8 cellular contexts compared by ENCODE assay signal in genomic region chr11:120079750-120080610, GRCh38. TPM values are rescaled to one million over a fixed set of nuclear protein-coding genes. Genes with fewer than 3 reads are reported as not detected.
A peak's percentile ranks its signal among the peaks of the same experiment; 100 is the strongest.
DNase-seq lines count a peak whose midpoint lies in the region; ATAC-seq, FAIRE-seq and TF ChIP-seq lines count a peak whose summit lies in the region.

No MANE protein-coding gene starts in this region.

- WGBS in HepG2 (ENCODE audit: low lambda C conversion rate): 23% methylated on average over 18 of the region's 18 CpGs
- 49 to 72% (median 64%) methylated on average over 18 of the region's 18 CpGs for WGBS in small intestine, 3 donors

- no peak overlapping the region for H3K4me2 ChIP-seq in HepG2 (ENCODE audit: low read depth, low read length)

- H3K9me3 ChIP-seq in A673 (ENCODE audit: low read depth, low read length, poor library complexity, severe bottlenecking) (peaks cover 4% of the 10 kb centered on the region), HepG2 (ENCODE audit: low read length) (no peaks in the 10 kb centered on the region), small intestine (ENCODE audit: control insufficient read depth, low read depth) (no peaks in the 10 kb centered on the region)

- no peak overlapping the region for H3K9ac ChIP-seq in HepG2 (ENCODE audit: insufficient read depth, low read depth, low read length)

- H3K36me3 Mint-ChIP-seq in activated naive CD8-positive, alpha-beta T cell treated with anti-CD3 and anti-CD28 coated beads, Interleukin-2, amount 50 U/mL, for 24 hours (ENCODE audit: low read depth): peaks cover 13% of the 10 kb centered on the region

- TF ChIP-seq POLR2A in HepG2 (IDR thresholded peaks at IDR 0.05; ENCODE audit: insufficient read depth in 1 of 2, low read depth in 2 of 2, low read length in 2 of 2): no peak

- H3K4me1 Mint-ChIP-seq in activated naive CD8-positive, alpha-beta T cell treated with anti-CD3 and anti-CD28 coated beads, Interleukin-2, amount 50 U/mL, for 24 hours: no peaks in the 10 kb centered on the region

- FAIRE-seq in HepG2 (lab: Jason Lieb, UNC) (peak; percentile 43), small intestine (lab: Jason Lieb, UNC) (no peak)

- POLR2A ChIA-PET in A673 (lab: Charles Lee; ENCODE audit: low non-redundant PET): no interaction called here
- POLR2A ChIA-PET in HepG2 (lab: Yijun Ruan, JAX): no interaction called here

- intact Hi-C loops in A673 (cut with micrococcal nuclease; ENCODE audit: unreplicated experiment) (no loop called here), HepG2 (cut with micrococcal nuclease; ENCODE audit: unreplicated experiment) (loop anchor here (10.0 kb wide), 1 partner anchor 415 kb away; no protein-coding TSS in a partner anchor)

- in situ Hi-C loops in HepG2 (cut with HindIII; ENCODE audit: extremely low pct_ligation_motif_present, low pct_unique_long_range_greater_than_20kb): no loop called here

- H2AFZ ChIP-seq in HepG2 (ENCODE audit: low read length): no peak overlapping the region

- H3K4me3 Mint-ChIP-seq in activated naive CD8-positive, alpha-beta T cell treated with anti-CD3 and anti-CD28 coated beads, Interleukin-2, amount 50 U/mL, for 24 hours: no peak overlapping the region

- TF ChIP-seq RAD21 in HepG2 (CRISPR knock-in tag; IDR thresholded peaks at IDR 0.05): no peak; the same call in 1 of the 2 replicates

- H3K36me3 ChIP-seq in A673 (ENCODE audit: insufficient read depth, low read length, poor library complexity, severe bottlenecking) (no peaks in the 10 kb centered on the region), HepG2 (replicated peaks in 1 of 2; ENCODE audit: control insufficient read depth in 1 of 2, insufficient read depth in 2 of 2, low read length in 2 of 2) (no peaks in the 10 kb centered on the region), small intestine (ENCODE audit: control insufficient read depth in 2 of 2, insufficient read depth in 2 of 2, low read length in 2 of 2) (no peaks in the 10 kb centered on the region)

- H3K4me3 ChIP-seq in A673 (ENCODE audit: low read depth, low read length, poor library complexity, severe bottlenecking): no peak overlapping the region
- no peak overlapping the region for H3K4me3 ChIP-seq in HepG2 (replicated peaks in 1 of 3; ENCODE audit: insufficient read depth in 1 of 3, low read depth in 2 of 3, low read length in 3 of 3)
- H3K4me3 ChIP-seq in small intestine (ENCODE audit: low read depth in 1 of 2, low read length in 2 of 2): no peak overlapping the region

- H3K27me3 ChIP-seq in A673 (replicated peaks; ENCODE audit: insufficient read depth, low read depth, low read length, poor library complexity) (peaks cover 4% of the 10 kb centered on the region), HepG2 (ENCODE audit: control insufficient read depth in 1 of 2, insufficient read depth in 2 of 2, low read length in 2 of 2) (peaks cover 4 to 34% of the 10 kb centered on the region in 2 experiments; a peak in 4 of 5 replicates), small intestine (ENCODE audit: control insufficient read depth in 2 of 2, insufficient read depth in 2 of 2, low read length in 2 of 2) (no peaks in the 10 kb centered on the region)

- H3K27ac ChIP-seq in A673 (ENCODE audit: low read depth, low read length, poor library complexity, severe bottlenecking) (no peak overlapping the region), HepG2 (ENCODE audit: extremely low read length, insufficient read depth, low read length) (no peak overlapping the region), small intestine (ENCODE audit: low read depth in 1 of 2, low read length in 1 of 2) (no peak overlapping the region)

- no peaks in the 10 kb centered on the region for H3K9me3 Mint-ChIP-seq in activated naive CD8-positive, alpha-beta T cell treated with anti-CD3 and anti-CD28 coated beads, Interleukin-2, amount 50 U/mL, for 24 hours

- peak; percentile 46 for ATAC-seq in activated naive CD8-positive, alpha-beta T cell treated with anti-CD3 and anti-CD28 coated beads, Interleukin-2, amount 50 U/mL, for 24 hours
- ATAC-seq in HepG2: peak; percentile 93
- no peak for ATAC-seq in GM21723 (IDR thresholded peaks at IDR 0.05; ENCODE audit: unreplicated experiment)
- ATAC-seq in GM21619 (IDR thresholded peaks at IDR 0.05; ENCODE audit: unreplicated experiment): no peak

- TF ChIP-seq EP300 in HepG2 (IDR thresholded peaks at IDR 0.05; ENCODE audit: low read depth in 2 of 2, low read length in 2 of 2) (no peak), HepG2 (CRISPR knock-in tag; IDR thresholded peaks at IDR 0.05; ENCODE audit: borderline replicate concordance) (no peak)

- H3K4me1 ChIP-seq in A673 (ENCODE audit: insufficient read depth, low read length, poor library complexity, severe bottlenecking): no peaks in the 10 kb centered on the region
- no peaks in the 10 kb centered on the region for H3K4me1 ChIP-seq in HepG2 (ENCODE audit: insufficient read depth, low read length)
- no peaks in the 10 kb centered on the region for H3K4me1 ChIP-seq in small intestine (ENCODE audit: control insufficient read depth in 2 of 2, insufficient read depth in 1 of 2, low read depth in 1 of 2, low read length in 1 of 2)

- BruUV-seq in A673 (replicated peaks; lab: Mats Ljungman, UMichigan): no TSS peak
- BruUV-seq in HepG2 (replicated peaks; lab: Mats Ljungman, UMichigan): no TSS peak

- H3K27ac Mint-ChIP-seq in activated naive CD8-positive, alpha-beta T cell treated with anti-CD3 and anti-CD28 coated beads, Interleukin-2, amount 50 U/mL, for 24 hours: no peak overlapping the region

- H3K27me3 Mint-ChIP-seq in activated naive CD8-positive, alpha-beta T cell treated with anti-CD3 and anti-CD28 coated beads, Interleukin-2, amount 50 U/mL, for 24 hours: peaks cover 12% of the 10 kb centered on the region

- CTCF ChIA-PET in A673 (lab: Charles Lee) (no interaction called here), HepG2 (lab: Yijun Ruan, JAX; ENCODE audit: low intra/inter-chr PET ratio, low total read pairs) (interaction anchor here (1.1 kb wide), 1 partner anchor 413 kb away, joined by 4 read pairs; no protein-coding TSS in a partner anchor)

- DNase-seq in A673 (ENCODE audit: low spot score): no peak
- DNase-seq in activated naive CD8-positive, alpha-beta T cell treated with anti-CD3 and anti-CD28 coated beads, Interleukin-2, amount 50 U/mL, for 24 hours: peak; percentile 34
- DNase-seq in HepG2 (ENCODE audit: low spot score): peak; percentile 34
- no peak for DNase-seq in small intestine
- no peak for DNase-seq in effector CD8-positive, alpha-beta T cell (lab: John Stamatoyannopoulos, UW)

- 0 out of 2 replicates have a peak, but pooled peaks have one; percentile 34 for TF ChIP-seq CTCF in A673 (conservative IDR thresholded peaks at IDR 0.05; ENCODE audit: low read depth, low read length)
- TF ChIP-seq CTCF in GM12872 (IDR thresholded peaks at IDR 0.05; ENCODE audit: insufficient read depth, low read depth, low read length): peak; percentile 44; the same call in 1 of the 3 replicates
- TF ChIP-seq CTCF in HepG2 (CRISPR knock-in tag; IDR thresholded peaks at IDR 0.05): peak; percentile 70

- no peaks in the 10 kb centered on the region for H3K79me2 ChIP-seq in HepG2 (ENCODE audit: insufficient read depth, low read length)

- H4K20me1 ChIP-seq in HepG2 (ENCODE audit: insufficient read depth, low read length): no peaks in the 10 kb centered on the region

TF ChIP-seq in HepG2, 621 proteins besides CTCF, POLR2A, EP300 and RAD21 (continues in another document):
- TF ChIP-seq ARNT (IDR thresholded peaks at IDR 0.05): no peak
- 0 out of 2 replicates have a peak, but pooled peaks have one; percentile 9 for TF ChIP-seq PATZ1 (CRISPR knock-in tag; IDR thresholded peaks at IDR 0.05)
- TF ChIP-seq STAG1 (CRISPR knock-in tag; IDR thresholded peaks at IDR 0.05): peak; percentile 33; the same call in 1 of the 2 replicates

RNA-seq across cellular contexts. Expression of gene TRIM29, which starts 57.9 kb away (rescaled TPM):
- total RNA-seq in A673 (2021) (not detected in 2 replicates), HepG2 (2016; rRNA removed; fragmentation: Illumina TruSeq; extraction: Trizol) (0.84 and 0.86 TPM in 2 replicates)
- total RNA-seq in HepG2 (2016; cell fraction: cytosol; rRNA removed; fragmentation: Illumina TruSeq; extraction: Trizol; ENCODE audit: low read depth): not detected in 2 replicates
- 0.58 and 0.74 TPM in 2 replicates for total RNA-seq in HepG2 (2016; cell fraction: insoluble cytoplasmic fraction; rRNA removed; fragmentation: Illumina TruSeq; extraction: Trizol)
- total RNA-seq in HepG2 (2016; cell fraction: membrane; rRNA removed; fragmentation: Illumina TruSeq; extraction: Trizol): 0.62 and 0.72 TPM in 2 replicates
- 1.7 and 2.0 TPM in 2 replicates for total RNA-seq in HepG2 (2016; cell fraction: nucleus; rRNA removed; fragmentation: Illumina TruSeq; extraction: Trizol)
- polyA plus RNA-seq in HepG2 (2011; rRNA removed) (0.86 and 1.2 TPM in 2 replicates), small intestine (10 to 100 TPM in 1 of 3 donors, 1 to 10 TPM in 2; 1.1 to 10.3 (median 2.3) TPM)
- polyA plus RNA-seq in HepG2 (2011; cell fraction: cytosol; rRNA removed): 0.78 and 0.83 TPM in 2 replicates
- polyA plus RNA-seq in HepG2 (2011; cell fraction: nucleus; rRNA removed): 2.2 and 4.0 TPM in 2 replicates
- 0.47 and 0.95 TPM in 2 replicates for polyA plus RNA-seq in HepG2 (2012)
- 0.41 and 0.44 TPM in 2 replicates for polyA plus RNA-seq in HepG2 (2016; cell fraction: cytosol; fragmentation: Illumina TruSeq; extraction: Trizol; ENCODE audit: low read depth)
- 0.74 and 0.80 TPM in 2 replicates for polyA plus RNA-seq in HepG2 (2016; cell fraction: insoluble cytoplasmic fraction; fragmentation: Illumina TruSeq; extraction: Trizol; ENCODE audit: low read depth)
- polyA plus RNA-seq in HepG2 (2016; cell fraction: membrane; fragmentation: Illumina TruSeq; extraction: Trizol; ENCODE audit: low read depth): 0.31 and 0.92 TPM in 2 replicates
- 0.56 and 0.81 TPM in 2 replicates for polyA plus RNA-seq in HepG2 (2016; cell fraction: nucleus; fragmentation: Illumina TruSeq; extraction: Trizol; ENCODE audit: insufficient read depth, low read depth)
- polyA minus RNA-seq in HepG2 (2011; rRNA and poly(A)+ RNA removed; ENCODE audit: low replicate concordance): 14.4 and 285 TPM in 2 replicates
- 1.2 and 2.0 TPM in 2 replicates for polyA minus RNA-seq in HepG2 (2011; cell fraction: cytosol; rRNA and poly(A)+ RNA removed)
- 6.6 and 14.2 TPM in 2 replicates for polyA minus RNA-seq in HepG2 (2011; cell fraction: nucleus; rRNA and poly(A)+ RNA removed)

Comparison
In these comparisons a context has a peak if more than half of its experiments do, and no peak if none do; other contexts are left out.
1. DNase-seq: peak in activated naive CD8-positive, alpha-beta T cell treated with anti-CD3 and anti-CD28 coated beads, Interleukin-2, amount 50 U/mL, for 24 hours (single experiment) and HepG2 (single experiment); none in A673 (single experiment), small intestine (single experiment) and effector CD8-positive, alpha-beta T cell (single experiment).
2. ATAC-seq: peak in activated naive CD8-positive, alpha-beta T cell treated with anti-CD3 and anti-CD28 coated beads, Interleukin-2, amount 50 U/mL, for 24 hours (single experiment) and HepG2 (single experiment); none in GM21723 (single experiment) and GM21619 (single experiment).
3. Peak in every context shown above with its lines, with median percentiles within 50 percentile points of each other: CTCF ChIP-seq.